In the genomic region with DNA sequence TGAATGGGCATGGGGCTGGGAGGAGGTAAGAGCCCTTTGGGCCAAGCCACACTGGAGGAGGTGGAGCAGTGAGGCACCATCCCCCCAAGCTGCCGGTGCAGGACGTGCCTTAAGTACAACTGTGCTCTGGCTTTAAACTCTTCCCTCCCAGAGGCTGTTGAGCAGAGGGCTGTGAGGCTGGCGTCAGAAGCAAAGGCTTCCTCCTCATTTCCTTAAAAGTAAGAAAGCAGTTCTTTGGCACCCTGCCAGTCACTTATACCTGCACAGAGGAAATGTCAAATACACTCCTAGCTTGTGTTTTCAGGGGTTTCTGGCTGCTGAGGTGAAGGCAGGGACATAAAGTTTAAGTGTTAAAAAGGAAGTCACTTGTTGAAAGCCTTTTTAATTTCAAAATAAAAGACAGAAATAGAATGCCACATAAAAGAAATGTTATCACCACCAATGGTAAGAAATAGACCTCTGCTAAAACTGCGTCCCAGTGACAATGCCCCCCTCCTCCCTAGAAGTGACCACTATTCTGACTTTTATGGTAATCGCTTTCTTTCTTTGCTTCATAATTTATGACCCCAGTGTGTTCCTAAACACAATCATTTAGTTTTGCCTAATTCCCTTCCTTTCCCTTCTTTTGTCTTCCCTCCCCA, we compare ENCODE assay signal across 8 cellular contexts. TPM values are rescaled to one million over a fixed set of nuclear protein-coding genes. Genes with fewer than 3 reads are reported as not detected.
DNase-seq lines count a peak whose midpoint lies in the region; ATAC-seq and FAIRE-seq lines count a peak whose summit lies in the region.

No MANE protein-coding gene starts in this region.

- H3K9ac ChIP-seq in HUES48 (ENCODE audit: low read depth, low read length), result no peak overlapping the region

- H3K27me3 ChIP-seq in HUES48 (ENCODE audit: control insufficient read depth, insufficient read depth, low read length), result no peaks in the 10 kb centered on the region
- H3K27me3 ChIP-seq in small intestine (ENCODE audit: control insufficient read depth in 2 of 2, insufficient read depth in 2 of 2, low read length in 2 of 2), result no peaks in the 10 kb centered on the region

- no peak for ATAC-seq in HG02981 (IDR thresholded peaks at IDR 0.05; ENCODE audit: unreplicated experiment)
- no peak for ATAC-seq in HG02840 (IDR thresholded peaks at IDR 0.05; ENCODE audit: low FRiP score, unreplicated experiment)
- ATAC-seq in GM21423 (IDR thresholded peaks at IDR 0.05; ENCODE audit: unreplicated experiment), result no peak

- H3K4me3 ChIP-seq in HUES48 (ENCODE audit: low read depth, low read length) (no peak overlapping the region), small intestine (ENCODE audit: low read depth in 1 of 2, low read length in 2 of 2) (no peak overlapping the region)

- peak; percentile 15 for DNase-seq in UCSD-AML1 (lab: John Stamatoyannopoulos, UW; ENCODE audit: unreplicated experiment)
- no peak for DNase-seq in epithelial cell of prostate (ENCODE audit: low read depth, low spot score)
- peak; percentile 8 for DNase-seq in small intestine
- DNase-seq in NCI-H2081 treated with DMSO at 0.1 percent for 48 hours (lab: John Stamatoyannopoulos, UW), result no peak

- H3K4me1 ChIP-seq in HUES48 (ENCODE audit: control insufficient read depth, insufficient read depth, low read length), result peaks cover 9% of the 10 kb centered on the region; the same call in 1 of the 2 replicates
- H3K4me1 ChIP-seq in small intestine (ENCODE audit: control insufficient read depth in 2 of 2, insufficient read depth in 1 of 2, low read depth in 1 of 2, low read length in 1 of 2), result no peaks in the 10 kb centered on the region

- H3K27ac ChIP-seq in HUES48 (ENCODE audit: low read depth, low read length) (peak overlapping the region; percentile 43), epithelial cell of prostate (peak overlapping the region; percentile 98), small intestine (ENCODE audit: low read depth in 1 of 2, low read length in 1 of 2) (peak overlapping the region in 1 of 2 donors; percentile 61)

- no peak for FAIRE-seq in small intestine (lab: Jason Lieb, UNC)

- 25 to 55% (median 47%) methylated on average over 5 of the region's 5 CpGs for WGBS in small intestine, 3 donors

- H3K36me3 ChIP-seq in HUES48 (ENCODE audit: control insufficient read depth, insufficient read depth, low read length) (no peaks in the 10 kb centered on the region), small intestine (ENCODE audit: control insufficient read depth in 2 of 2, insufficient read depth in 2 of 2, low read length in 2 of 2) (no peaks in the 10 kb centered on the region)

- no peaks in the 10 kb centered on the region for H3K9me3 ChIP-seq in HUES48 (ENCODE audit: control insufficient read depth, insufficient read depth, low read length)
- no peaks in the 10 kb centered on the region for H3K9me3 ChIP-seq in small intestine (ENCODE audit: control insufficient read depth, low read depth)

RNA-seq across cellular contexts. Expression of gene LAMC2, which starts 33.0 kb away (rescaled TPM):
- polyA plus RNA-seq in small intestine, result 1 to 10 TPM; 2.4 to 7.7 (median 4.7) TPM

Comparison
In these comparisons a context has a peak if more than half of its experiments do, and no peak if none do; other contexts are left out.
1. DNase-seq: peak in UCSD-AML1 (single experiment) and small intestine (single experiment); none in epithelial cell of prostate (single experiment) and NCI-H2081 treated with DMSO at 0.1 percent for 48 hours (single experiment).